Comparison of ENCODE assay signal across 16 cellular contexts in genomic region chr3:197197334-197197733, GRCh38.
A peak's percentile ranks its signal among the peaks of the same experiment; 100 is the strongest.
DNase-seq lines count a peak whose midpoint lies in the region; ATAC-seq and TF ChIP-seq lines count a peak whose summit lies in the region.
"Had no signal": no experiment of that assay in that cellular context is flagged by ENCODE, and none has a peak within 500 bp of the region (broad histone marks: within the 10 kb centered on the region; RNA-seq: fewer than 3 reads in every experiment).

No MANE protein-coding gene starts in this region.

- POLR2A ChIA-PET in naive thymus-derived CD8-positive, alpha-beta T cell (lab: Charles Lee) = no interaction called here

- intact Hi-C loops in sciatic nerve (cut with DNase I) (no loop called here), gastrocnemius medialis (cut with DNase I; ENCODE audit: low total_unique reads) (no loop called here)

- no peak for TF ChIP-seq RAD21 in Ishikawa (IDR thresholded peaks at IDR 0.05; ENCODE audit: low read depth)

- peaks cover 5% of the 10 kb centered on the region for H3K36me3 Mint-ChIP-seq in chondrocyte (ENCODE audit: low read depth)
- peaks cover 0 to 16% (median 10%) of the 10 kb centered on the region in 3 donors for H3K36me3 Mint-ChIP-seq in naive thymus-derived CD8-positive, alpha-beta T cell

- H3K27ac Mint-ChIP-seq in chondrocyte (ENCODE audit: unreplicated experiment) = peak overlapping the region; percentile 32
- no peak overlapping the region for H3K27ac Mint-ChIP-seq in naive thymus-derived CD8-positive, alpha-beta T cell
- H3K27ac Mint-ChIP-seq: CD14-positive monocyte; CD8-positive, alpha-beta T cell had no signal

- H3K4me1 ChIP-seq in gastrocnemius medialis = peaks cover 0 to 11% of the 10 kb centered on the region in 2 donors

- no peaks in the 10 kb centered on the region for H3K27me3 ChIP-seq in gastrocnemius medialis
- H3K27me3 ChIP-seq: BLaER1 had no signal

- TF ChIP-seq POLR2A in gastrocnemius medialis (IDR thresholded peaks at IDR 0.05) = no peak

- no peak overlapping the region for H3K4me3 Mint-ChIP-seq in chondrocyte (ENCODE audit: unreplicated experiment)
- H3K4me3 Mint-ChIP-seq in naive thymus-derived CD8-positive, alpha-beta T cell = no peak overlapping the region
- H3K4me3 Mint-ChIP-seq: CD14-positive monocyte; CD8-positive, alpha-beta T cell had no signal

- no peak for TF ChIP-seq EP300 in Ishikawa (IDR thresholded peaks at IDR 0.05; ENCODE audit: borderline replicate concordance)

- H3K4me3 ChIP-seq in gastrocnemius medialis = no peak overlapping the region
- H3K4me3 ChIP-seq: BLaER1, GM12878, HAP-1 had no signal

- DNase-seq in DMS53 (lab: John Stamatoyannopoulos, UW) (peak; percentile 1), DMS53 treated with DMSO at 0.1 percent for 48 hours (lab: John Stamatoyannopoulos, UW; ENCODE audit: unreplicated experiment) (no peak), G401 (ENCODE audit: low spot score) (peak; percentile 44), chondrocyte (ENCODE audit: low spot score) (no peak), sciatic nerve (ENCODE audit: low spot score) (no peak), gastrocnemius medialis (no peak)
- DNase-seq in naive thymus-derived CD8-positive, alpha-beta T cell = no peak
- DNase-seq: 8988T; Calu3; CD8-positive, alpha-beta T cell; DMS79 treated with DMSO at 0.1 percent for 48 hours had no signal

- no peaks in the 10 kb centered on the region for H3K36me3 ChIP-seq in gastrocnemius medialis

- peaks cover 44% of the 10 kb centered on the region for H3K4me1 Mint-ChIP-seq in chondrocyte (ENCODE audit: low read depth)
- peaks cover 14 to 38% (median 31%) of the 10 kb centered on the region in 4 donors for H3K4me1 Mint-ChIP-seq in naive thymus-derived CD8-positive, alpha-beta T cell

- ATAC-seq in sciatic nerve = no peak
- no peak for ATAC-seq in gastrocnemius medialis
- ATAC-seq in naive thymus-derived CD8-positive, alpha-beta T cell = no peak
- ATAC-seq: CD8-positive, alpha-beta T cell; GM12878 had no signal

- H3K9me3 ChIP-seq in gastrocnemius medialis = no peaks in the 10 kb centered on the region
- H3K9me3 ChIP-seq: BLaER1, HAP-1 had no signal

- H3K27me3 Mint-ChIP-seq in chondrocyte (ENCODE audit: low read depth) = no peaks in the 10 kb centered on the region
- no peaks in the 10 kb centered on the region for H3K27me3 Mint-ChIP-seq in naive thymus-derived CD8-positive, alpha-beta T cell

- in situ Hi-C loops in G401 (cut with HindIII; ENCODE audit: low sequenced_read_pairs) = no loop called here
- in situ Hi-C loops in gastrocnemius medialis (cut with MboI; ENCODE audit: low sequenced_read_pairs in 4 of 4) = loop anchor here in 3 of 4 donors (25.0 kb wide), 2 partner anchors 185 to 210 kb away; no protein-coding TSS in a partner anchor

- no peak for TF ChIP-seq CTCF in chondrocyte (IDR thresholded peaks at IDR 0.05)
- no peak for TF ChIP-seq CTCF in gastrocnemius medialis (IDR thresholded peaks at IDR 0.05 in 4 of 5, conservative IDR thresholded peaks at IDR 0.05 in 1 of 5)

- no peak overlapping the region for H3K27ac ChIP-seq in gastrocnemius medialis
- H3K27ac ChIP-seq: BLaER1 had no signal

- peaks cover 3% of the 10 kb centered on the region for H3K9me3 Mint-ChIP-seq in chondrocyte (ENCODE audit: low read depth)
- H3K9me3 Mint-ChIP-seq in naive thymus-derived CD8-positive, alpha-beta T cell = peaks cover 0 to 3% (median 0%) of the 10 kb centered on the region in 9 donors
- H3K9me3 Mint-ChIP-seq: CD8-positive, alpha-beta T cell had no signal

TF ChIP-seq in Ishikawa, 13 proteins besides CTCF, POLR2A, EP300 and RAD21:
- TF ChIP-seq YY1 (IDR thresholded peaks at IDR 0.05; ENCODE audit: low read depth) (no peak), NFIC (IDR thresholded peaks at IDR 0.05) (peak; percentile 54; the same call in 1 of the 2 replicates)

Comparison
In these comparisons a context has a peak if more than half of its experiments do, and no peak if none do; other contexts are left out.
1. DNase-seq: peak in DMS53 (single experiment) and G401 (single experiment); none in DMS53 treated with DMSO at 0.1 percent for 48 hours (single experiment), chondrocyte (single experiment), sciatic nerve (single experiment), gastrocnemius medialis (0 of 2) and naive thymus-derived CD8-positive, alpha-beta T cell (0 of 10).